Comparison of ENCODE assay signal across 9 cellular contexts in the genomic region with DNA sequence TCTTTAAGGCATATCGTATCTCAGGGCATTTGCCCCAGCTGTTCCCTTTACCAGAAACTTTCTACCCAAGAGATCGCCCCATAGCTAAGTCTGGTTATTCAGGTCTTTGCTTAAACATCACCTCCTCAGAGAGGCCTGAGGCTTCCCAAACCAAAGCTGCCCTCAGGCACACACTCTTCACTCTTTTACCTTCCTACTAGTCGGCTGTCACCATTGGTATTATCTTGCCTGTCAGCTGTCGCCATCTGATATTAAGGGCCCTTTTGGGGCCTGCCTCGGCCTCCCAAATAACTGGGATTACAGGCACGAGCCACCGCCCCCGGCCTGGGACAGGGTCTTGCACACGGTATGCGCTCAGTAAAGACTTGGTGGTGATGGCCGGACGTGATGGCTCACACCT. TPM values are rescaled to one million over a fixed set of nuclear protein-coding genes. Genes with fewer than 3 reads are reported as not detected.
DNase-seq lines count a peak whose midpoint lies in the region; ATAC-seq and TF ChIP-seq lines count a peak whose summit lies in the region.
"Had no signal": no experiment of that assay in that cellular context is flagged by ENCODE, and none has a peak within 500 bp of the region (broad histone marks: within the 10 kb centered on the region; RNA-seq: fewer than 3 reads in every experiment).

No MANE protein-coding gene starts in this region.

- H3F3A ChIP-seq in OCI-LY1 (ENCODE audit: insufficient read depth, low read length), result peaks cover 14% of the 10 kb centered on the region

- peak overlapping the region; percentile 75 for H3K4me2 ChIP-seq in OCI-LY1 (ENCODE audit: low read length)

- H3K79me2 ChIP-seq in OCI-LY1 (ENCODE audit: insufficient read depth, low read length), result no peaks in the 10 kb centered on the region

- H3K27ac Mint-ChIP-seq in CD8-positive, alpha-beta T cell, result peak overlapping the region; percentile 91

- peaks cover 13% of the 10 kb centered on the region for H3K4me1 ChIP-seq in CD8-positive, alpha-beta T cell (ENCODE audit: insufficient read depth, low read length)
- H3K4me1 ChIP-seq in OCI-LY1 (ENCODE audit: insufficient read depth, low read length, severe bottlenecking) (peaks cover 28% of the 10 kb centered on the region), endocrine pancreas (ENCODE audit: control insufficient read depth, insufficient read depth, low read length) (no peaks in the 10 kb centered on the region), neuron (ENCODE audit: insufficient read depth, low read length) (peaks cover 9% of the 10 kb centered on the region)

- H3K27ac ChIP-seq in CD8-positive, alpha-beta T cell (ENCODE audit: low read depth, low read length), result no peak overlapping the region
- peak overlapping the region; percentile 89 for H3K27ac ChIP-seq in OCI-LY1 (ENCODE audit: low read depth, low read length, poor library complexity, severe bottlenecking)

- no peaks in the 10 kb centered on the region for H3K27me3 ChIP-seq in CD8-positive, alpha-beta T cell (ENCODE audit: insufficient read depth, low read length)
- H3K27me3 ChIP-seq in OCI-LY1 (ENCODE audit: insufficient read depth, low read length) (0 out of 2 replicates have a peak, but pooled peaks cover 4% of the 10 kb centered on the region), endocrine pancreas (ENCODE audit: control insufficient read depth, insufficient read depth, low read length) (no peaks in the 10 kb centered on the region), neuron (ENCODE audit: insufficient read depth, low read length) (no peaks in the 10 kb centered on the region)

- no peak for ATAC-seq in CD8-positive, alpha-beta T cell
- ATAC-seq in GM21360 (IDR thresholded peaks at IDR 0.05; ENCODE audit: unreplicated experiment), result no peak

- intact Hi-C loops in CD8-positive, alpha-beta T cell (cut with DNase I, micrococcal nuclease), result loop anchor here in 1 of 2 experiments (2.0 kb wide), 1 partner anchor 17 kb away; the partner anchor contains the start of gene CALR

- peaks cover 29% of the 10 kb centered on the region for H3K4me1 Mint-ChIP-seq in CD8-positive, alpha-beta T cell (ENCODE audit: low read depth)

- TF ChIP-seq CTCF in CD8-positive, alpha-beta T cell (IDR thresholded peaks at IDR 0.05), result no peak
- no peak for TF ChIP-seq CTCF in OCI-LY1 (IDR thresholded peaks at IDR 0.05; ENCODE audit: low read length)

- DNase-seq in CD8-positive, alpha-beta T cell, result no peak
- DNase-seq in hepatic stellate cell (ENCODE audit: low spot score), result no peak
- no peak for DNase-seq in medulla oblongata (ENCODE audit: extremely low spot score)
- DNase-seq in GM03348 (ENCODE audit: low spot score), result no peak

- no peaks in the 10 kb centered on the region for H4K20me1 ChIP-seq in OCI-LY1 (ENCODE audit: insufficient read depth, low read length)

- H3K36me3 ChIP-seq in CD8-positive, alpha-beta T cell (ENCODE audit: insufficient read depth, low read length), result peaks cover 7% of the 10 kb centered on the region
- H3K36me3 ChIP-seq in OCI-LY1 (ENCODE audit: insufficient read depth, low read length), result peaks cover 40% of the 10 kb centered on the region
- H3K36me3 ChIP-seq in endocrine pancreas (ENCODE audit: control insufficient read depth, insufficient read depth, low read length), result no peaks in the 10 kb centered on the region
- H3K36me3 ChIP-seq in neuron (ENCODE audit: insufficient read depth, low read length), result peaks cover 39% of the 10 kb centered on the region

- H3K9me3 Mint-ChIP-seq in CD8-positive, alpha-beta T cell, result no peaks in the 10 kb centered on the region

- H3K9ac ChIP-seq in OCI-LY1 (ENCODE audit: low read length) (peak overlapping the region; percentile 74), endocrine pancreas (ENCODE audit: control insufficient read depth, insufficient read depth, low read length) (no peak overlapping the region)

- no peaks in the 10 kb centered on the region for H3K9me2 ChIP-seq in OCI-LY1 (ENCODE audit: low read depth, low read length)

- H3K9me3 ChIP-seq in CD8-positive, alpha-beta T cell (ENCODE audit: low read length), result no peaks in the 10 kb centered on the region
- no peaks in the 10 kb centered on the region for H3K9me3 ChIP-seq in OCI-LY1 (ENCODE audit: low read length)
- H3K9me3 ChIP-seq in endocrine pancreas (ENCODE audit: control insufficient read depth, low read length), result no peaks in the 10 kb centered on the region
- no peaks in the 10 kb centered on the region for H3K9me3 ChIP-seq in neuron (ENCODE audit: low read length)

- peaks cover 40% of the 10 kb centered on the region for H3K36me3 Mint-ChIP-seq in CD8-positive, alpha-beta T cell

- POLR2A ChIA-PET in CD8-positive, alpha-beta T cell (lab: Charles Lee), result interaction anchor here (1.1 to 1.4 kb wide), 3 partner anchors 8 to 65 kb away, joined by 4 to 7 read pairs (median 6); partner anchors contain the start of gene GCDH

- H3K27me3 Mint-ChIP-seq in CD8-positive, alpha-beta T cell (ENCODE audit: low read depth), result no peaks in the 10 kb centered on the region

- CTCF ChIA-PET in CD8-positive, alpha-beta T cell (lab: Charles Lee), result interaction anchor here (0.6 to 3.9 kb wide), 3 partner anchors 9 to 157 kb away, joined by 3 to 26 read pairs (median 3); no protein-coding TSS in a partner anchor

- H2AFZ ChIP-seq in OCI-LY1 (ENCODE audit: low read length), result no peak overlapping the region
- H2AFZ ChIP-seq in neuron (ENCODE audit: low read depth, low read length), result no peak overlapping the region

- peak overlapping the region; percentile 82 for H3K4me3 Mint-ChIP-seq in CD8-positive, alpha-beta T cell

- H3K4me3 ChIP-seq in CD8-positive, alpha-beta T cell (ENCODE audit: low read depth, low read length), result peak overlapping the region; percentile 86
- H3K4me3 ChIP-seq in OCI-LY1 (ENCODE audit: low read depth, low read length, poor library complexity, severe bottlenecking), result peak overlapping the region; percentile 77
- peak overlapping the region; percentile 47 for H3K4me3 ChIP-seq in endocrine pancreas (ENCODE audit: control insufficient read depth, insufficient read depth, low read length)
- H3K4me3 ChIP-seq in neuron (ENCODE audit: low read length), result peak overlapping the region; percentile 62

RNA-seq across cellular contexts. Expression of gene GADD45GIP1, which starts 1.0 kb away (rescaled TPM):
- 10 to 100 TPM; 13.2 to 14.4 TPM for total RNA-seq in CD8-positive, alpha-beta T cell

RNA-seq across cellular contexts. Expression of gene RAD23A, which starts 10.3 kb away (rescaled TPM):
- 10 to 100 TPM; 86.3 to 90.8 TPM for total RNA-seq in CD8-positive, alpha-beta T cell

RNA-seq across cellular contexts. Expression of gene DAND5, which starts 13.4 kb away (rescaled TPM):
- not detected for total RNA-seq in CD8-positive, alpha-beta T cell
- total RNA-seq: T-helper 2 cell treated with Interferon-gamma antibody and Interleukin-4, amounts not matched to agents 100 ng/mL and 5 ng/mL, for 36 hours had no signal

RNA-seq across cellular contexts. Expression of gene CALR, which starts 17.6 kb away (rescaled TPM):
- total RNA-seq in CD8-positive, alpha-beta T cell, result 100 to 1,000 TPM; 618 to 650 TPM

RNA-seq across cellular contexts. Expression of gene FARSA, which starts 22.5 kb away (rescaled TPM):
- 10 to 100 TPM; 17.4 to 17.5 TPM for total RNA-seq in CD8-positive, alpha-beta T cell
